Comparison of ENCODE assay signal across 1 cellular context in the genomic region with DNA sequence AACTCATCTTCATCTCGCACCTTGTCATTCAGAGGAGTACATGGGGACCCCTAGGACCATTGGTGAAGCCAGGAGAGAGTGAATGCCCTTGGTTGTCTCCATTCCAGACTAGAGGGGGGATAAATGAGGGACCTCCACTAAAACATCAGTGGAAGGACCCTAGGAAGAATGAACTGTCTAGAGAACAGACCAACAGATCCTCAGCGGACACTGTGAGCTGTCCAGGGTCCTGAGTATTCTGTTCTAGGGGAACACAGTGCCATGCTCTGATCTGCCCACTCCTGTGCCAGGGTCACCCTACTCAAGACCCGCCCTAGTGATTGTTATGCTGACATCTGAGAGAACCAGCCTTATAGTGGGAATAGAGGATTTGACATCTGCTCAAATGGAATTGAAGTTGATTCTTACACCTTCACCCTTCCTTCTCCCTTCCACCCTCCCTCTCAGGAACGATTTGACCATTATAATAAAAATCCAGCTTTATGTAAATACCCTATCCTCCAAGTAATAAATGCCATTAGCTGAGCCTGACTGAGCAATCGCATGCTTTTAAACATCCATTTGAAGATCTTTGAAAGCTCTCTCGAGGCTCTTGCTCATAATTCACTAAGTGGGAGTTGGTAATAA.
TF ChIP-seq lines count a peak whose summit lies in the region.

No MANE protein-coding gene starts in this region.

TF ChIP-seq in HepG2, 621 proteins besides CTCF, POLR2A, EP300 and RAD21 (continued from another document and continues in another):
- TF ChIP-seq, protein P1, sequence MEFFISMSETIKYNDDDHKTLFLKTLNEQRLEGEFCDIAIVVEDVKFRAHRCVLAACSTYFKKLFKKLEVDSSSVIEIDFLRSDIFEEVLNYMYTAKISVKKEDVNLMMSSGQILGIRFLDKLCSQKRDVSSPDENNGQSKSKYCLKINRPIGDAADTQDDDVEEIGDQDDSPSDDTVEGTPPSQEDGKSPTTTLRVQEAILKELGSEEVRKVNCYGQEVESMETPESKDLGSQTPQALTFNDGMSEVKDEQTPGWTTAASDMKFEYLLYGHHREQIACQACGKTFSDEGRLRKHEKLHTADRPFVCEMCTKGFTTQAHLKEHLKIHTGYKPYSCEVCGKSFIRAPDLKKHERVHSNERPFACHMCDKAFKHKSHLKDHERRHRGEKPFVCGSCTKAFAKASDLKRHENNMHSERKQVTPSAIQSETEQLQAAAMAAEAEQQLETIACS (CRISPR knock-in tag; IDR thresholded peaks at IDR 0.05) = no peak
- TF ChIP-seq ZKSCAN8 (CRISPR knock-in tag; IDR thresholded peaks at IDR 0.05; ENCODE audit: borderline replicate concordance) (no peak), HNRNPK (IDR thresholded peaks at IDR 0.05; ENCODE audit: low read depth, low read length, poor library complexity, severe bottlenecking) (no peak), RAD51 (IDR thresholded peaks at IDR 0.05; ENCODE audit: borderline replicate concordance) (no peak), ZNF746 (CRISPR knock-in tag; IDR thresholded peaks at IDR 0.05) (no peak), ZNF644 (CRISPR knock-in tag; IDR thresholded peaks at IDR 0.05; ENCODE audit: low read depth) (peak; percentile 69), ZNF883 (CRISPR knock-in tag; IDR thresholded peaks at IDR 0.05; ENCODE audit: not compliant biosample characterization) (no peak), JARID2 (CRISPR knock-in tag; IDR thresholded peaks at IDR 0.05; ENCODE audit: insufficient replicate concordance) (no peak), ZNF496 (CRISPR knock-in tag; IDR thresholded peaks at IDR 0.05; ENCODE audit: insufficient replicate concordance) (no peak), ZNF530 (CRISPR knock-in tag; IDR thresholded peaks at IDR 0.05; ENCODE audit: low read depth) (no peak), SNAPC2 (CRISPR knock-in tag; IDR thresholded peaks at IDR 0.05) (0 out of 2 replicates have a peak, but pooled peaks have one; percentile 46), ZNF841 (CRISPR knock-in tag; IDR thresholded peaks at IDR 0.05; ENCODE audit: borderline replicate concordance) (no peak), ZNF460 (CRISPR knock-in tag; IDR thresholded peaks at IDR 0.05; ENCODE audit: borderline replicate concordance) (no peak), HCFC1 (IDR thresholded peaks at IDR 0.05; ENCODE audit: low read depth, low read length) (no peak; the same call in 1 of the 2 replicates), NBN (conservative IDR thresholded peaks at IDR 0.05) (no peak), NCOA1 (CRISPR knock-in tag; IDR thresholded peaks at IDR 0.05) (no peak), LCORL (IDR thresholded peaks at IDR 0.05) (no peak), LCORL (CRISPR knock-in tag; IDR thresholded peaks at IDR 0.05) (no peak), BRD4 (CRISPR knock-in tag; IDR thresholded peaks at IDR 0.05) (no peak), MXI1 (IDR thresholded peaks at IDR 0.05; ENCODE audit: borderline replicate concordance, low read depth, low read length) (no peak), SOX13 (IDR thresholded peaks at IDR 0.05) (no peak), SOX13 (CRISPR knock-in tag; conservative IDR thresholded peaks at IDR 0.05 in 1 of 2, IDR thresholded peaks at IDR 0.05 in 1 of 2) (peak in 1 of 2 experiments; percentile 40; a peak in 1 of 4 replicates), ZC3H13 (CRISPR knock-in tag; IDR thresholded peaks at IDR 0.05) (no peak), ZNF101 (CRISPR knock-in tag; IDR thresholded peaks at IDR 0.05; ENCODE audit: borderline replicate concordance, low read depth) (no peak), KLF13 (CRISPR knock-in tag; IDR thresholded peaks at IDR 0.05) (0 out of 2 replicates have a peak, but pooled peaks have one; percentile 63), PHF5A (CRISPR knock-in tag; IDR thresholded peaks at IDR 0.05; ENCODE audit: low read depth, unreplicated experiment) (no peak), AKAP8 (CRISPR knock-in tag; IDR thresholded peaks at IDR 0.05) (no peak), HOXA9 (CRISPR knock-in tag; IDR thresholded peaks at IDR 0.05; ENCODE audit: borderline replicate concordance) (no peak), ZNF546 (CRISPR knock-in tag; conservative IDR thresholded peaks at IDR 0.05) (no peak), SETDB1 (CRISPR knock-in tag; IDR thresholded peaks at IDR 0.05; ENCODE audit: borderline replicate concordance) (no peak), SIX1 (CRISPR knock-in tag; IDR thresholded peaks at IDR 0.05; ENCODE audit: borderline replicate concordance) (no peak), MED8 (CRISPR knock-in tag; IDR thresholded peaks at IDR 0.05; ENCODE audit: insufficient replicate concordance) (no peak), SMAD3 (CRISPR knock-in tag; IDR thresholded peaks at IDR 0.05) (peak; percentile 94), GATAD1 (CRISPR knock-in tag; IDR thresholded peaks at IDR 0.05) (peak; percentile 62; the same call in 1 of the 2 replicates), ZBTB20 (CRISPR knock-in tag; IDR thresholded peaks at IDR 0.05; ENCODE audit: borderline replicate concordance, low read depth) (peak; percentile 57; the same call in 1 of the 2 replicates), ERF (CRISPR knock-in tag; IDR thresholded peaks at IDR 0.05) (peak; percentile 86), ZMYM4 (CRISPR knock-in tag; IDR thresholded peaks at IDR 0.05) (no peak), CBX2 (IDR thresholded peaks at IDR 0.05; ENCODE audit: low read depth, low read length) (no peak), CBX2 (CRISPR knock-in tag; IDR thresholded peaks at IDR 0.05; ENCODE audit: low read depth) (no peak), ZFYVE20 (CRISPR knock-in tag; IDR thresholded peaks at IDR 0.05; ENCODE audit: borderline replicate concordance, low read depth) (no peak; the same call in 1 of the 2 replicates), ZNF33B (CRISPR knock-in tag; IDR thresholded peaks at IDR 0.05) (no peak), HDAC2 (CRISPR knock-in tag; IDR thresholded peaks at IDR 0.05) (peak; percentile 80), IRF2 (CRISPR knock-in tag; IDR thresholded peaks at IDR 0.05) (peak; percentile 59; the same call in 1 of the 2 replicates), MBNL3 (CRISPR knock-in tag; conservative IDR thresholded peaks at IDR 0.05) (no peak), NPAS2 (CRISPR knock-in tag; IDR thresholded peaks at IDR 0.05; ENCODE audit: borderline replicate concordance) (no peak), ZSCAN31 (CRISPR knock-in tag; IDR thresholded peaks at IDR 0.05; ENCODE audit: low read depth) (no peak)
- TF ChIP-seq, protein P2, sequence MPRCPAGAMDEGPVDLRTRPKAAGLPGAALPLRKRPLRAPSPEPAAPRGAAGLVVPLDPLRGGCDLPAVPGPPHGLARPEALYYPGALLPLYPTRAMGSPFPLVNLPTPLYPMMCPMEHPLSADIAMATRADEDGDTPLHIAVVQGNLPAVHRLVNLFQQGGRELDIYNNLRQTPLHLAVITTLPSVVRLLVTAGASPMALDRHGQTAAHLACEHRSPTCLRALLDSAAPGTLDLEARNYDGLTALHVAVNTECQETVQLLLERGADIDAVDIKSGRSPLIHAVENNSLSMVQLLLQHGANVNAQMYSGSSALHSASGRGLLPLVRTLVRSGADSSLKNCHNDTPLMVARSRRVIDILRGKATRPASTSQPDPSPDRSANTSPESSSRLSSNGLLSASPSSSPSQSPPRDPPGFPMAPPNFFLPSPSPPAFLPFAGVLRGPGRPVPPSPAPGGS (CRISPR knock-in tag; IDR thresholded peaks at IDR 0.05) = no peak
- TF ChIP-seq, protein P3, sequence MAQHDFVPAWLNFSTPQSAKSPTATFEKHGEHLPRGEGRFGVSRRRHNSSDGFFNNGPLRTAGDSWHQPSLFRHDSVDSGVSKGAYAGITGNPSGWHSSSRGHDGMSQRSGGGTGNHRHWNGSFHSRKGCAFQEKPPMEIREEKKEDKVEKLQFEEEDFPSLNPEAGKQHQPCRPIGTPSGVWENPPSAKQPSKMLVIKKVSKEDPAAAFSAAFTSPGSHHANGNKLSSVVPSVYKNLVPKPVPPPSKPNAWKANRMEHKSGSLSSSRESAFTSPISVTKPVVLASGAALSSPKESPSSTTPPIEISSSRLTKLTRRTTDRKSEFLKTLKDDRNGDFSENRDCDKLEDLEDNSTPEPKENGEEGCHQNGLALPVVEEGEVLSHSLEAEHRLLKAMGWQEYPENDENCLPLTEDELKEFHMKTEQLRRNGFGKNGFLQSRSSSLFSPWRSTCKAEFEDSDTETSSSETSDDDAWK (CRISPR knock-in tag; IDR thresholded peaks at IDR 0.05) = no peak
- TF ChIP-seq, protein P4, sequence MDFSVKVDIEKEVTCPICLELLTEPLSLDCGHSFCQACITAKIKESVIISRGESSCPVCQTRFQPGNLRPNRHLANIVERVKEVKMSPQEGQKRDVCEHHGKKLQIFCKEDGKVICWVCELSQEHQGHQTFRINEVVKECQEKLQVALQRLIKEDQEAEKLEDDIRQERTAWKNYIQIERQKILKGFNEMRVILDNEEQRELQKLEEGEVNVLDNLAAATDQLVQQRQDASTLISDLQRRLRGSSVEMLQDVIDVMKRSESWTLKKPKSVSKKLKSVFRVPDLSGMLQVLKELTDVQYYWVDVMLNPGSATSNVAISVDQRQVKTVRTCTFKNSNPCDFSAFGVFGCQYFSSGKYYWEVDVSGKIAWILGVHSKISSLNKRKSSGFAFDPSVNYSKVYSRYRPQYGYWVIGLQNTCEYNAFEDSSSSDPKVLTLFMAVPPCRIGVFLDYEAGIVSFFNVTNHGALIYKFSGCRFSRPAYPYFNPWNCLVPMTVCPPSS (IDR thresholded peaks at IDR 0.05) = no peak
- TF ChIP-seq, protein P5, sequence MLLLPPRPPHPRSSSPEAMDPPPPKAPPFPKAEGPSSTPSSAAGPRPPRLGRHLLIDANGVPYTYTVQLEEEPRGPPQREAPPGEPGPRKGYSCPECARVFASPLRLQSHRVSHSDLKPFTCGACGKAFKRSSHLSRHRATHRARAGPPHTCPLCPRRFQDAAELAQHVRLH (CRISPR knock-in tag; IDR thresholded peaks at IDR 0.05; ENCODE audit: borderline replicate concordance, low read depth) = peak; percentile 78; the same call in 1 of the 2 replicates
- TF ChIP-seq, protein P6, sequence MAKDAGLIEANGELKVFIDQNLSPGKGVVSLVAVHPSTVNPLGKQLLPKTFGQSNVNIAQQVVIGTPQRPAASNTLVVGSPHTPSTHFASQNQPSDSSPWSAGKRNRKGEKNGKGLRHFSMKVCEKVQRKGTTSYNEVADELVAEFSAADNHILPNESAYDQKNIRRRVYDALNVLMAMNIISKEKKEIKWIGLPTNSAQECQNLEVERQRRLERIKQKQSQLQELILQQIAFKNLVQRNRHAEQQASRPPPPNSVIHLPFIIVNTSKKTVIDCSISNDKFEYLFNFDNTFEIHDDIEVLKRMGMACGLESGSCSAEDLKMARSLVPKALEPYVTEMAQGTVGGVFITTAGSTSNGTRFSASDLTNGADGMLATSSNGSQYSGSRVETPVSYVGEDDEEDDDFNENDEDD (CRISPR knock-in tag; IDR thresholded peaks at IDR 0.05; ENCODE audit: borderline replicate concordance) = peak; percentile 14; the same call in 1 of the 2 replicates
- TF ChIP-seq, protein P7, sequence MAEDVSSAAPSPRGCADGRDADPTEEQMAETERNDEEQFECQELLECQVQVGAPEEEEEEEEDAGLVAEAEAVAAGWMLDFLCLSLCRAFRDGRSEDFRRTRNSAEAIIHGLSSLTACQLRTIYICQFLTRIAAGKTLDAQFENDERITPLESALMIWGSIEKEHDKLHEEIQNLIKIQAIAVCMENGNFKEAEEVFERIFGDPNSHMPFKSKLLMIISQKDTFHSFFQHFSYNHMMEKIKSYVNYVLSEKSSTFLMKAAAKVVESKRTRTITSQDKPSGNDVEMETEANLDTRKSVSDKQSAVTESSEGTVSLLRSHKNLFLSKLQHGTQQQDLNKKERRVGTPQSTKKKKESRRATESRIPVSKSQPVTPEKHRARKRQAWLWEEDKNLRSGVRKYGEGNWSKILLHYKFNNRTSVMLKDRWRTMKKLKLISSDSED (CRISPR knock-in tag; IDR thresholded peaks at IDR 0.05) = no peak
- TF ChIP-seq, protein P8, sequence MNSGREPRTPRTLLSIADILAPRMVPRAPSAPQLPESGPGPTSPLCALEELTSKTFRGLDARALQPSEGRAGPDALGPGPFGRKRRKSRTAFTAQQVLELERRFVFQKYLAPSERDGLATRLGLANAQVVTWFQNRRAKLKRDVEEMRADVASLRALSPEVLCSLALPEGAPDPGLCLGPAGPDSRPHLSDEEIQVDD (CRISPR knock-in tag; IDR thresholded peaks at IDR 0.05; ENCODE audit: borderline replicate concordance) = no peak
- TF ChIP-seq, protein P9, sequence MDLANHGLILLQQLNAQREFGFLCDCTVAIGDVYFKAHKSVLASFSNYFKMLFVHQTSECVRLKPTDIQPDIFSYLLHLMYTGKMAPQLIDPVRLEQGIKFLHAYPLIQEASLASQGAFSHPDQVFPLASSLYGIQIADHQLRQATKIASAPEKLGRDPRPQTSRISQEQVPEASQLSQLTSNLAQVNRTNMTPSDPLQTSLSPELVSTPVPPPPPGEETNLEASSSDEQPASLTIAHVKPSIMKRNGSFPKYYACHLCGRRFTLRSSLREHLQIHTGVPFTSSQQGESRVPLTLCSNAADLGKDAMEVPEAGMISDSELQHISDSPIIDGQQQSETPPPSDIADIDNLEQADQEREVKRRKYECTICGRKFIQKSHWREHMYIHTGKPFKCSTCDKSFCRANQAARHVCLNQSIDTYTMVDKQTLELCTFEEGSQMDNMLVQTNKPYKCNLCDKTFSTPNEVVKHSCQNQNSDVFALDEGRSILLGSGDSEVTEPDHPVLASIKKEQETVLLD (CRISPR knock-in tag; IDR thresholded peaks at IDR 0.05; ENCODE audit: low read depth) = no peak
- TF ChIP-seq, protein P10, sequence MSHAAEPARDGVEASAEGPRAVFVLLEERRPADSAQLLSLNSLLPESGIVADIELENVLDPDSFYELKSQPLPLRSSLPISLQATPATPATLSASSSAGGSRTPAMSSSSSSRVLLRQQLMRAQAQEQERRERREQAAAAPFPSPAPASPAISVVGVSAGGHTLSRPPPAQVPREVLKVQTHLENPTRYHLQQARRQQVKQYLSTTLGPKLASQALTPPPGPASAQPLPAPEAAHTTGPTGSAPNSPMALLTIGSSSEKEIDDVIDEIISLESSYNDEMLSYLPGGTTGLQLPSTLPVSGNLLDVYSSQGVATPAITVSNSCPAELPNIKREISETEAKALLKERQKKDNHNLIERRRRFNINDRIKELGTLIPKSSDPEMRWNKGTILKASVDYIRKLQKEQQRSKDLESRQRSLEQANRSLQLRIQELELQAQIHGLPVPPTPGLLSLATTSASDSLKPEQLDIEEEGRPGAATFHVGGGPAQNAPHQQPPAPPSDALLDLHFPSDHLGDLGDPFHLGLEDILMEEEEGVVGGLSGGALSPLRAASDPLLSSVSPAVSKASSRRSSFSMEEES (CRISPR knock-in tag; IDR thresholded peaks at IDR 0.05) = peak; percentile 86
- TF ChIP-seq, protein P11, sequence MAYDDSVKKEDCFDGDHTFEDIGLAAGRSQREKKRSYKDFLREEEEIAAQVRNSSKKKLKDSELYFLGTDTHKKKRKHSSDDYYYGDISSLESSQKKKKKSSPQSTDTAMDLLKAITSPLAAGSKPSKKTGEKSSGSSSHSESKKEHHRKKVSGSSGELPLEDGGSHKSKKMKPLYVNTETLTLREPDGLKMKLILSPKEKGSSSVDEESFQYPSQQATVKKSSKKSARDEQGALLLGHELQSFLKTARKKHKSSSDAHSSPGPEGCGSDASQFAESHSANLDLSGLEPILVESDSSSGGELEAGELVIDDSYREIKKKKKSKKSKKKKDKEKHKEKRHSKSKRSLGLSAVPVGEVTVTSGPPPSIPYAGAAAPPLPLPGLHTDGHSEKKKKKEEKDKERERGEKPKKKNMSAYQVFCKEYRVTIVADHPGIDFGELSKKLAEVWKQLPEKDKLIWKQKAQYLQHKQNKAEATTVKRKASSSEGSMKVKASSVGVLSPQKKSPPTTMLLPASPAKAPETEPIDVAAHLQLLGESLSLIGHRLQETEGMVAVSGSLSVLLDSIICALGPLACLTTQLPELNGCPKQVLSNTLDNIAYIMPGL (CRISPR knock-in tag; IDR thresholded peaks at IDR 0.05; ENCODE audit: borderline replicate concordance in 1 of 2, low read depth in 1 of 2) = no peak
